In genomic region chr11:118572075-118572913, GRCh38 we compare ENCODE assay signal across 8 cellular contexts. TPM values are rescaled to one million over a fixed set of nuclear protein-coding genes. Genes with fewer than 3 reads are reported as not detected.
DNase-seq lines count a peak whose midpoint lies in the region; ATAC-seq, FAIRE-seq and TF ChIP-seq lines count a peak whose summit lies in the region.

TSS of gene ARCN1 (plus strand) at chr11:118572409. CDS start at chr11:118572548, 139 bp downstream.

- intact Hi-C loops in vagina (cut with DNase I), result no loop called here

- H3K4me3 ChIP-seq in GM06990 (replicated peaks; ENCODE audit: low read depth, low read length), result peak within 1 kb of the TSS; percentile 98
- H3K4me3 ChIP-seq in astrocyte (ENCODE audit: insufficient read depth, low read depth, low read length), result peak within 1 kb of the TSS; percentile 93
- H3K4me3 ChIP-seq in rectal smooth muscle tissue (ENCODE audit: low read length), result peak within 1 kb of the TSS; percentile 85
- peak within 1 kb of the TSS; percentile 74 to 83 for H3K4me3 ChIP-seq in vagina

- peaks cover 13% of the 10 kb centered on the region for H3K4me1 Mint-ChIP-seq in astrocyte (ENCODE audit: low read depth, unreplicated experiment)

- H3K79me2 ChIP-seq in astrocyte (ENCODE audit: insufficient read depth, low read length), result peaks cover 59% of the 10 kb centered on the region

- DNase-seq in GM06990 (ENCODE audit: extremely low read depth, insufficient read length) (peak; percentile 80), NCI-H146 (lab: John Stamatoyannopoulos, UW) (peak; percentile 79), T-helper 9 cell (peak; percentile 66), astrocyte (ENCODE audit: low read depth) (peak; percentile 55), hepatic stellate cell (ENCODE audit: low spot score) (peak; percentile 78), vagina (ENCODE audit: extremely low spot score in 2 of 2) (peak in 1 of 2 donors; percentile 92)

- H3K36me3 Mint-ChIP-seq in astrocyte (ENCODE audit: low read depth, unreplicated experiment), result no peaks in the 10 kb centered on the region

- peak in 1 of 2 donors; percentile 31 for TF ChIP-seq POLR2A in vagina (IDR thresholded peaks at IDR 0.05)

- no peaks in the 10 kb centered on the region for H3K27me3 Mint-ChIP-seq in astrocyte (ENCODE audit: low read depth, unreplicated experiment)

- H3K9me3 Mint-ChIP-seq in astrocyte (ENCODE audit: unreplicated experiment), result no peaks in the 10 kb centered on the region

- ATAC-seq in HG02588 (IDR thresholded peaks at IDR 0.05; ENCODE audit: unreplicated experiment), result peak; percentile 68

- peak within 1 kb of the TSS; percentile 96 for H3K4me3 Mint-ChIP-seq in astrocyte (ENCODE audit: unreplicated experiment)

- no peaks in the 10 kb centered on the region for H3K9me3 ChIP-seq in astrocyte (ENCODE audit: insufficient read depth, low read depth, low read length)
- no peaks in the 10 kb centered on the region for H3K9me3 ChIP-seq in vagina

- no peak for FAIRE-seq in astrocyte (lab: Jason Lieb, UNC)

- H3K4me1 ChIP-seq in astrocyte (ENCODE audit: insufficient read depth, low read length), result peaks cover 12% of the 10 kb centered on the region
- H3K4me1 ChIP-seq in rectal smooth muscle tissue (ENCODE audit: control insufficient read depth, insufficient read depth, low read length), result peaks cover 20% of the 10 kb centered on the region
- peaks cover 49% of the 10 kb centered on the region for H3K4me1 ChIP-seq in vagina

- H3K27ac ChIP-seq in astrocyte (ENCODE audit: low read depth, low read length), result peak within 1 kb of the TSS; percentile 100
- H3K27ac ChIP-seq in rectal smooth muscle tissue (ENCODE audit: low read depth, low read length), result peak within 1 kb of the TSS; percentile 96
- H3K27ac ChIP-seq in vagina, result peak within 1 kb of the TSS; percentile 95

- peak within 1 kb of the TSS; percentile 94 for H3K4me2 ChIP-seq in astrocyte (ENCODE audit: low read length)

- H3K9ac ChIP-seq in astrocyte (ENCODE audit: low read length), result peak within 1 kb of the TSS; percentile 100
- H3K9ac ChIP-seq in rectal smooth muscle tissue (ENCODE audit: low read length), result peak within 1 kb of the TSS; percentile 89

- peak within 1 kb of the TSS; percentile 99 for H3K27ac Mint-ChIP-seq in astrocyte (ENCODE audit: unreplicated experiment)

- TF ChIP-seq CTCF in GM06990 (IDR thresholded peaks at IDR 0.05; ENCODE audit: insufficient read depth, low read length, poor library complexity, severe bottlenecking) (no peak), astrocyte (IDR thresholded peaks at IDR 0.05; ENCODE audit: insufficient read depth, low read depth, low read length) (no peak), vagina (IDR thresholded peaks at IDR 0.05) (no peak)

- no peaks in the 10 kb centered on the region for H3K27me3 ChIP-seq in GM06990 (replicated peaks; ENCODE audit: control insufficient read depth, insufficient read depth, low read length)
- H3K27me3 ChIP-seq in astrocyte (ENCODE audit: insufficient read depth, low read length), result no peaks in the 10 kb centered on the region
- no peaks in the 10 kb centered on the region for H3K27me3 ChIP-seq in rectal smooth muscle tissue (ENCODE audit: control insufficient read depth, insufficient read depth, low read length)
- no peaks in the 10 kb centered on the region for H3K27me3 ChIP-seq in vagina

- H3K36me3 ChIP-seq in GM06990 (ENCODE audit: control insufficient read depth, insufficient read depth, low read length), result peaks cover 2% of the 10 kb centered on the region; the same call in 1 of the 2 replicates
- peaks cover 3% of the 10 kb centered on the region for H3K36me3 ChIP-seq in astrocyte (ENCODE audit: insufficient read depth, low read length)
- no peaks in the 10 kb centered on the region for H3K36me3 ChIP-seq in rectal smooth muscle tissue (ENCODE audit: control insufficient read depth, insufficient read depth, low read length)
- H3K36me3 ChIP-seq in vagina, result no peaks in the 10 kb centered on the region

- H2AFZ ChIP-seq in astrocyte (ENCODE audit: low read depth, low read length), result peak within 1 kb of the TSS; percentile 90

- peaks cover 46% of the 10 kb centered on the region for H4K20me1 ChIP-seq in astrocyte (ENCODE audit: insufficient read depth, low read length)

RNA-seq across cellular contexts. Expression of gene ARCN1, which starts in this region (rescaled TPM):
- total RNA-seq in astrocyte, result 255 and 289 TPM in 2 replicates
- 78.6 TPM for total RNA-seq in vagina
